ENCODE assay signal across 8 cellular contexts in genomic region chr4:4289930-4290850, GRCh38. TPM values are rescaled to one million over a fixed set of nuclear protein-coding genes. Genes with fewer than 3 reads are reported as not detected.
DNase-seq lines count a peak whose midpoint lies in the region; TF ChIP-seq lines count a peak whose summit lies in the region.

LYAR (minus strand) TSS chr4:4290154; CDS start chr4:4283742, 6,412 bp downstream.
ZBTB49 (plus strand) TSS chr4:4290251; CDS start chr4:4299946, 9,695 bp downstream.

- in situ Hi-C loops in HAP-1 (cut with MboI; ENCODE audit: low sequenced_read_pairs) (no loop called here), SK-MEL-5 (cut with HindIII; ENCODE audit: low pct_unique_long_range_greater_than_20kb, low sequenced_read_pairs) (loop anchor here (25.0 kb wide), 1 partner anchor 147 kb away; no protein-coding TSS in a partner anchor)

- CTCF ChIA-PET in activated naive CD4-positive, alpha-beta T cell treated with anti-CD3 and anti-CD28 coated beads, Interleukin-2, amount 10 ng/mL, durations not matched to agents 7 days and 5 days (lab: Charles Lee) = interaction anchor here (1.1 kb wide), 1 partner anchor 45 kb away, joined by 3 read pairs; no protein-coding TSS in a partner anchor

- H3K27ac Mint-ChIP-seq in activated naive CD4-positive, alpha-beta T cell treated with anti-CD3 and anti-CD28 coated beads, Interleukin-2, amount 10 ng/mL, durations not matched to agents 7 days and 5 days = peak within 1 kb of the TSS; percentile 84

- H3K36me3 Mint-ChIP-seq in activated naive CD4-positive, alpha-beta T cell treated with anti-CD3 and anti-CD28 coated beads, Interleukin-2, amount 10 ng/mL, durations not matched to agents 7 days and 5 days = peaks cover 14% of the 10 kb centered on the region

- peaks cover 40% of the 10 kb centered on the region for H3K4me1 Mint-ChIP-seq in activated naive CD4-positive, alpha-beta T cell treated with anti-CD3 and anti-CD28 coated beads, Interleukin-2, amount 10 ng/mL, durations not matched to agents 7 days and 5 days

- H3K27ac ChIP-seq in MM.1S (ENCODE audit: low read length) = peak within 1 kb of the TSS; percentile 60; the same call in 1 of the 2 replicates
- peak within 1 kb of the TSS; percentile 71 for H3K27ac ChIP-seq in substantia nigra (ENCODE audit: low read depth, low read length, poor library complexity, severe bottlenecking)

- no peaks in the 10 kb centered on the region for H3K9me3 Mint-ChIP-seq in activated naive CD4-positive, alpha-beta T cell treated with anti-CD3 and anti-CD28 coated beads, Interleukin-2, amount 10 ng/mL, durations not matched to agents 7 days and 5 days

- H3K4me1 ChIP-seq in HAP-1 (peaks cover 15% of the 10 kb centered on the region), MM.1S (ENCODE audit: low read length) (peaks cover 10% of the 10 kb centered on the region; the same call in 1 of the 2 replicates)

- H3K4me3 Mint-ChIP-seq in activated naive CD4-positive, alpha-beta T cell treated with anti-CD3 and anti-CD28 coated beads, Interleukin-2, amount 10 ng/mL, durations not matched to agents 7 days and 5 days = peak within 1 kb of the TSS; percentile 94

- DNase-seq in GM03348 (ENCODE audit: low spot score) (peak; percentile 98), HAP-1 (ENCODE audit: low spot score in 2 of 2) (peak; percentile 79 to 96), MM.1S (peak; percentile 95), SK-MEL-5 (ENCODE audit: low read depth, low spot score) (peak; percentile 87), germinal center (ENCODE audit: low spot score) (peak; percentile 96), non-pigmented ciliary epithelial cell (ENCODE audit: low read depth) (peak; percentile 59), substantia nigra (lab: John Stamatoyannopoulos, UW) (peak; percentile 44 to 94 (median 88))
- peak; percentile 97 for DNase-seq in activated naive CD4-positive, alpha-beta T cell treated with anti-CD3 and anti-CD28 coated beads, Interleukin-2, amount 10 ng/mL, durations not matched to agents 7 days and 5 days

- H3K27me3 ChIP-seq in HAP-1 (ENCODE audit: low read depth) = no peaks in the 10 kb centered on the region
- no peaks in the 10 kb centered on the region for H3K27me3 ChIP-seq in MM.1S (replicated peaks; ENCODE audit: insufficient read depth, low read length)

- H3K79me2 ChIP-seq in MM.1S (ENCODE audit: low read length) = peaks cover 95% of the 10 kb centered on the region

- H3K4me3 ChIP-seq in HAP-1 = peak within 1 kb of the TSS; percentile 94
- peak within 1 kb of the TSS; percentile 78 for H3K4me3 ChIP-seq in MM.1S (ENCODE audit: low read length)

- peaks cover 13% of the 10 kb centered on the region for H3F3A ChIP-seq in MM.1S (ENCODE audit: insufficient read depth, low read length)

- H2AFZ ChIP-seq in MM.1S (ENCODE audit: low read length) = peak within 1 kb of the TSS; percentile 47

- no peaks in the 10 kb centered on the region for H3K27me3 Mint-ChIP-seq in activated naive CD4-positive, alpha-beta T cell treated with anti-CD3 and anti-CD28 coated beads, Interleukin-2, amount 10 ng/mL, durations not matched to agents 7 days and 5 days

- TF ChIP-seq CTCF in MM.1S (IDR thresholded peaks at IDR 0.05; ENCODE audit: low read length) = no peak

- H3K9me3 ChIP-seq in HAP-1 (no peaks in the 10 kb centered on the region; the same call in 1 of the 2 replicates), MM.1S (replicated peaks; ENCODE audit: insufficient read depth, low read length) (no peaks in the 10 kb centered on the region)

- H3K9ac ChIP-seq in MM.1S (ENCODE audit: low read length) = peak within 1 kb of the TSS; percentile 80

- no peaks in the 10 kb centered on the region for H4K20me1 ChIP-seq in MM.1S (ENCODE audit: insufficient read depth, low read length)

- peak within 1 kb of the TSS; percentile 94 for H3K4me2 ChIP-seq in MM.1S (ENCODE audit: low read depth, low read length)

- no peaks in the 10 kb centered on the region for H3K9me2 ChIP-seq in MM.1S (replicated peaks; ENCODE audit: insufficient read depth, low read length)

- peaks cover 23% of the 10 kb centered on the region for H3K36me3 ChIP-seq in HAP-1 (replicated peaks)
- peaks cover 6% of the 10 kb centered on the region; the same call in 1 of the 2 replicates for H3K36me3 ChIP-seq in MM.1S (replicated peaks; ENCODE audit: insufficient read depth, low read length)

RNA-seq across cellular contexts. Expression of gene LYAR, which starts in this region (rescaled TPM):
- 37.1 and 38.6 TPM in 2 replicates for total RNA-seq in SK-MEL-5 (2014; rRNA removed; shearing (Covaris generic))
- polyA plus RNA-seq in SK-MEL-5 (2015; cell fraction: cytosol; rRNA removed) = 29.3 and 30.7 TPM in 2 replicates
- polyA plus RNA-seq in SK-MEL-5 (2015; cell fraction: nucleus; rRNA removed) = 28.3 and 30.6 TPM in 2 replicates

RNA-seq across cellular contexts. Expression of gene ZBTB49, which starts in this region (rescaled TPM):
- 3.6 and 5.8 TPM in 2 replicates for total RNA-seq in SK-MEL-5 (2014; rRNA removed; shearing (Covaris generic))
- polyA plus RNA-seq in SK-MEL-5 (2015; cell fraction: cytosol; rRNA removed) = 2.5 and 6.1 TPM in 2 replicates
- 15.3 and 15.4 TPM in 2 replicates for polyA plus RNA-seq in SK-MEL-5 (2015; cell fraction: nucleus; rRNA removed)

Comparison
In these comparisons a context has a peak if more than half of its experiments do, and no peak if none do; other contexts are left out.
1. Peak in every context shown above with its lines: DNase-seq, H3K4me3 ChIP-seq and H3K27ac ChIP-seq.